ENCODE assay signal across 8 cellular contexts in genomic region chr5:142014911-142015584, GRCh38.
DNase-seq lines count a peak whose midpoint lies in the region; FAIRE-seq and TF ChIP-seq lines count a peak whose summit lies in the region.

No MANE protein-coding gene starts in this region.

- H3K9me3 ChIP-seq in SU-DHL-6 (ENCODE audit: insufficient read depth, low read length), result no peaks in the 10 kb centered on the region

- TF ChIP-seq EP300 in Ishikawa (IDR thresholded peaks at IDR 0.05; ENCODE audit: borderline replicate concordance), result no peak

- no peaks in the 10 kb centered on the region for H4K20me1 ChIP-seq in SU-DHL-6 (ENCODE audit: low read depth, low read length)

- peak; percentile 56 for TF ChIP-seq RAD21 in Ishikawa (IDR thresholded peaks at IDR 0.05; ENCODE audit: low read depth)

- H3K4me2 ChIP-seq in SU-DHL-6 (ENCODE audit: low read depth, low read length, poor library complexity, severe bottlenecking), result no peak overlapping the region

- no peaks in the 10 kb centered on the region for H3F3A ChIP-seq in SU-DHL-6 (ENCODE audit: insufficient read depth)

- TF ChIP-seq CTCF in GM12872 (IDR thresholded peaks at IDR 0.05; ENCODE audit: insufficient read depth, low read depth, low read length) (peak; percentile 41; the same call in 1 of the 3 replicates), SU-DHL-6 (IDR thresholded peaks at IDR 0.05; ENCODE audit: insufficient read depth, low read length, poor library complexity, severe bottlenecking) (peak; percentile 43)

- H3K27me3 ChIP-seq in SU-DHL-6 (ENCODE audit: low read length), result no peaks in the 10 kb centered on the region

- H3K4me3 ChIP-seq in SU-DHL-6 (ENCODE audit: insufficient read depth, low read length, poor library complexity, severe bottlenecking), result no peak overlapping the region

- no peak overlapping the region for H2AFZ ChIP-seq in SU-DHL-6 (ENCODE audit: low read depth, low read length, severe bottlenecking)

- H3K79me2 ChIP-seq in SU-DHL-6 (ENCODE audit: insufficient read depth, low read length), result no peaks in the 10 kb centered on the region

- H3K36me3 ChIP-seq in SU-DHL-6 (ENCODE audit: low read length), result no peaks in the 10 kb centered on the region

- H3K9ac ChIP-seq in SU-DHL-6 (ENCODE audit: low read length), result no peak overlapping the region

- peak; percentile 67 for DNase-seq in amniotic stem cell (lab: John Stamatoyannopoulos, UW)
- DNase-seq in iPS-NIHi7 (ENCODE audit: extremely low spot score), result peak; percentile 36
- peak; percentile 24 to 64 for DNase-seq in stimulated activated CD4-positive, alpha-beta T cell treated with anti-CD3 and anti-CD28 coated beads, Interleukin-1b, Interleukin-23, amount 100 ng/mL, for 4 hours (ENCODE audit: low read depth in 2 of 2)
- no peak for DNase-seq in NCI-H2107 treated with DMSO at 0.1 percent for 48 hours (lab: John Stamatoyannopoulos, UW; ENCODE audit: unreplicated experiment)

- H3K27ac ChIP-seq in SU-DHL-6 (ENCODE audit: low read depth, low read length), result no peak overlapping the region

- FAIRE-seq in A204.1 (lab: Jason Lieb, UNC), result peak; percentile 54

- no peaks in the 10 kb centered on the region for H3K9me2 ChIP-seq in SU-DHL-6 (replicated peaks; ENCODE audit: insufficient read depth, low read length)

TF ChIP-seq in Ishikawa, 13 proteins besides CTCF, POLR2A, EP300 and RAD21:
- TF ChIP-seq YY1 (IDR thresholded peaks at IDR 0.05; ENCODE audit: low read depth) (no peak), MAX (IDR thresholded peaks at IDR 0.05) (no peak), TAF1 (IDR thresholded peaks at IDR 0.05; ENCODE audit: low read depth) (no peak), EGR1 (IDR thresholded peaks at IDR 0.05) (no peak), TCF12 (IDR thresholded peaks at IDR 0.05; ENCODE audit: low read depth) (no peak), TEAD4 (IDR thresholded peaks at IDR 0.05) (no peak), USF1 (IDR thresholded peaks at IDR 0.05) (no peak), ZBTB7A (IDR thresholded peaks at IDR 0.05; ENCODE audit: low read depth) (no peak), CREB1 (IDR thresholded peaks at IDR 0.05; ENCODE audit: low read depth) (no peak), FOXM1 (IDR thresholded peaks at IDR 0.05; ENCODE audit: borderline replicate concordance, low read depth) (no peak), CEBPB (IDR thresholded peaks at IDR 0.05) (no peak), NFIC (IDR thresholded peaks at IDR 0.05) (no peak)
- TF ChIP-seq, protein P1, sequence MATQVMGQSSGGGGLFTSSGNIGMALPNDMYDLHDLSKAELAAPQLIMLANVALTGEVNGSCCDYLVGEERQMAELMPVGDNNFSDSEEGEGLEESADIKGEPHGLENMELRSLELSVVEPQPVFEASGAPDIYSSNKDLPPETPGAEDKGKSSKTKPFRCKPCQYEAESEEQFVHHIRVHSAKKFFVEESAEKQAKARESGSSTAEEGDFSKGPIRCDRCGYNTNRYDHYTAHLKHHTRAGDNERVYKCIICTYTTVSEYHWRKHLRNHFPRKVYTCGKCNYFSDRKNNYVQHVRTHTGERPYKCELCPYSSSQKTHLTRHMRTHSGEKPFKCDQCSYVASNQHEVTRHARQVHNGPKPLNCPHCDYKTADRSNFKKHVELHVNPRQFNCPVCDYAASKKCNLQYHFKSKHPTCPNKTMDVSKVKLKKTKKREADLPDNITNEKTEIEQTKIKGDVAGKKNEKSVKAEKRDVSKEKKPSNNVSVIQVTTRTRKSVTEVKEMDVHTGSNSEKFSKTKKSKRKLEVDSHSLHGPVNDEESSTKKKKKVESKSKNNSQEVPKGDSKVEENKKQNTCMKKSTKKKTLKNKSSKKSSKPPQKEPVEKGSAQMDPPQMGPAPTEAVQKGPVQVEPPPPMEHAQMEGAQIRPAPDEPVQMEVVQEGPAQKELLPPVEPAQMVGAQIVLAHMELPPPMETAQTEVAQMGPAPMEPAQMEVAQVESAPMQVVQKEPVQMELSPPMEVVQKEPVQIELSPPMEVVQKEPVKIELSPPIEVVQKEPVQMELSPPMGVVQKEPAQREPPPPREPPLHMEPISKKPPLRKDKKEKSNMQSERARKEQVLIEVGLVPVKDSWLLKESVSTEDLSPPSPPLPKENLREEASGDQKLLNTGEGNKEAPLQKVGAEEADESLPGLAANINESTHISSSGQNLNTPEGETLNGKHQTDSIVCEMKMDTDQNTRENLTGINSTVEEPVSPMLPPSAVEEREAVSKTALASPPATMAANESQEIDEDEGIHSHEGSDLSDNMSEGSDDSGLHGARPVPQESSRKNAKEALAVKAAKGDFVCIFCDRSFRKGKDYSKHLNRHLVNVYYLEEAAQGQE (IDR thresholded peaks at IDR 0.05; ENCODE audit: low read depth), result no peak
